Comparison of ENCODE assay signal across 15 cellular contexts in genomic region chr11:123251656-123252344, GRCh38. TPM values are rescaled to one million over a fixed set of nuclear protein-coding genes. Genes with fewer than 3 reads are reported as not detected.
DNase-seq lines count a peak whose midpoint lies in the region; ATAC-seq and TF ChIP-seq lines count a peak whose summit lies in the region.
"Had no signal": no experiment of that assay in that cellular context is flagged by ENCODE, and none has a peak within 500 bp of the region (broad histone marks: within the 10 kb centered on the region; RNA-seq: fewer than 3 reads in every experiment).

No MANE protein-coding gene starts in this region.

- no peak overlapping the region for H3K9ac ChIP-seq in SK-N-MC (ENCODE audit: insufficient read length)

- TF ChIP-seq POLR2A in gastroesophageal sphincter (IDR thresholded peaks at IDR 0.05), result no peak

- H3K79me2 ChIP-seq in osteoblast (ENCODE audit: insufficient read depth, low read length), result no peaks in the 10 kb centered on the region

- H3K4me2 ChIP-seq in osteoblast (ENCODE audit: insufficient read depth, low read length), result no peak overlapping the region

- TF ChIP-seq EP300 in gastroesophageal sphincter (IDR thresholded peaks at IDR 0.05), result no peak

- H3K27me3 ChIP-seq in gastroesophageal sphincter (no peaks in the 10 kb centered on the region), osteoblast (ENCODE audit: insufficient read depth, low read length) (no peaks in the 10 kb centered on the region)

- H2AFZ ChIP-seq in osteoblast (ENCODE audit: low read length), result no peak overlapping the region

- no peak overlapping the region for H3K4me3 ChIP-seq in SK-N-MC
- H3K4me3 ChIP-seq in gastroesophageal sphincter, result no peak overlapping the region
- H3K4me3 ChIP-seq in osteoblast (ENCODE audit: insufficient read depth, low read length), result no peak overlapping the region
- H3K4me3 ChIP-seq: tibial artery had no signal

- H3K36me3 ChIP-seq in SK-N-MC (ENCODE audit: insufficient read depth, low read length), result no peaks in the 10 kb centered on the region
- no peaks in the 10 kb centered on the region for H3K36me3 ChIP-seq in gastroesophageal sphincter
- H3K36me3 ChIP-seq in osteoblast (ENCODE audit: insufficient read depth, low read length), result no peaks in the 10 kb centered on the region
- H3K36me3 ChIP-seq: tibial artery had no signal

- DNase-seq in AG08395 (ENCODE audit: low spot score) (peak; percentile 52), SK-N-MC (ENCODE audit: low read depth, low spot score) (no peak), osteoblast (ENCODE audit: insufficient read length, low spot score, missing footprints) (peak; percentile 73), NCI-H1436 treated with DMSO at 0.1 percent for 48 hours (lab: John Stamatoyannopoulos, UW) (no peak), NCI-H1048 (lab: John Stamatoyannopoulos, UW) (no peak)
- no peak for DNase-seq in activated CD4-positive, alpha-beta T cell treated with anti-CD3 and anti-CD28 coated beads for 4 hours
- DNase-seq: ACHN, activated T-cell treated with anti-CD3 and anti-CD28 coated beads for 4 hours, kidney glomerular epithelial cell, NCI-H1092 treated with DMSO at 0.1 percent for 48 hours, NCI-H2227 treated with DMSO at 0.1 percent for 48 hours, SW 1271 had no signal

- ATAC-seq in gastroesophageal sphincter (peak; percentile 84), HG02938 (IDR thresholded peaks at IDR 0.05; ENCODE audit: unreplicated experiment) (no peak)

- H3K27ac ChIP-seq in SK-N-MC (peak overlapping the region; percentile 31; the same call in 1 of the 2 replicates), gastroesophageal sphincter (peak overlapping the region in 3 of 4 donors; percentile 36 to 67 (median 60)), osteoblast (ENCODE audit: low read depth, low read length) (no peak overlapping the region)
- H3K27ac ChIP-seq: tibial artery had no signal

- H3K4me1 ChIP-seq in gastroesophageal sphincter (peaks cover 5 to 31% (median 15%) of the 10 kb centered on the region in 3 donors), osteoblast (ENCODE audit: insufficient read depth, low read length) (peaks cover 25% of the 10 kb centered on the region)
- H3K4me1 ChIP-seq: tibial artery had no signal

- H4K20me1 ChIP-seq in osteoblast (ENCODE audit: insufficient read depth, low read length), result no peaks in the 10 kb centered on the region

- WGBS in gastroesophageal sphincter (ENCODE audit: low coverage in 1 of 2), 2 donors, result 26 to 37% methylated on average over 7 of the region's 7 CpGs

- H3K9me3 ChIP-seq in SK-N-MC (ENCODE audit: low read depth, low read length), result no peaks in the 10 kb centered on the region
- no peaks in the 10 kb centered on the region for H3K9me3 ChIP-seq in gastroesophageal sphincter
- no peaks in the 10 kb centered on the region for H3K9me3 ChIP-seq in osteoblast (ENCODE audit: low read depth, low read length)
- H3K9me3 ChIP-seq: tibial artery had no signal

- TF ChIP-seq CTCF in gastroesophageal sphincter (IDR thresholded peaks at IDR 0.05) (no peak), osteoblast (IDR thresholded peaks at IDR 0.05; ENCODE audit: extremely low read depth, low read depth, low read length) (no peak)

RNA-seq across cellular contexts. Expression of gene CLMP, which starts 56.8 kb away (rescaled TPM):
- total RNA-seq in gastroesophageal sphincter, result 100 to 1,000 TPM in 3 of 4 donors, 10 to 100 TPM in 1; 89.1 to 274 (median 151) TPM
- 174 and 210 TPM in 2 replicates for total RNA-seq in osteoblast

Comparison
In these comparisons a context has a peak if more than half of its experiments do, and no peak if none do; other contexts are left out.
1. DNase-seq: peak in AG08395 (single experiment) and osteoblast (single experiment); none in SK-N-MC (single experiment), NCI-H1436 treated with DMSO at 0.1 percent for 48 hours (single experiment), activated CD4-positive, alpha-beta T cell treated with anti-CD3 and anti-CD28 coated beads for 4 hours (0 of 2) and NCI-H1048 (single experiment).